Comparison of ENCODE assay signal across 17 cellular contexts in the genomic region with DNA sequence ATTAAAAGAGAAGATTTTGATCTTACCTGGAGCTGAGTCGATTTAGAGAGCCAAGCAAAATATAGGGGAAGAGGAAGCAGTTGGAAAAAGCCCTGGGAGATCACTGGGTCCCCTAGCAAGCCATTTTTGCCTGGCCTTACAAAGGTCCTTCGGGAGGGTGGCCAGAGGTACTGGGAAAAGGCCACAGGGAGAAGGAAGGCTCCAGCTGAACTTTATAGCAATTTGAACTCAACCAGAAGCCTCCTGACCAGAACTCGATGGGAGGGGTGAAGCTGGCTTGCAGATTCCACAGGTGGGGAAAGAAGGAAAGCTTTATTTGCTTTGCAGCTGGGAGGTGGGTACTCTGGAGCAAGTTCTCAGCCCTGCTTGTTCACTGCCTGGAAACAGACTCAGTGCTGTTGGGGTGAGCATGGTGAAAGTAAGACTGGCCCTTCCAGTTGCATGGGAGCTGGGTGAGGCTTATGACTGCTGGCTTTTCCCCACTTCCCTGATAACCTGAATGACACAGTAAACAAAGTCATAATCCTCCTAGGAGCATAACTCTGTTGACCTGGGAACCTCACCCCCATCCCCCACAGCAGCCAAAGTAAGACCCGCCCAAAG.
DNase-seq lines count a peak whose midpoint lies in the region; TF ChIP-seq lines count a peak whose summit lies in the region.
"Had no signal": no experiment of that assay in that cellular context is flagged by ENCODE, and none has a peak within 500 bp of the region (broad histone marks: within the 10 kb centered on the region; RNA-seq: fewer than 3 reads in every experiment).

No MANE protein-coding gene starts in this region.

- no peaks in the 10 kb centered on the region for H3F3A ChIP-seq in neural progenitor cell (ENCODE audit: low read depth)

- H3K4me3 Mint-ChIP-seq in Caco-2 (ENCODE audit: unreplicated experiment) (peak overlapping the region; percentile 37), neural progenitor cell (no peak overlapping the region)
- H3K4me3 Mint-ChIP-seq: CD8-positive, alpha-beta T cell; HFFc6 had no signal

- CTCF ChIA-PET in Caco-2 (lab: Charles Lee) = interaction anchor here (1.1 kb wide), 1 partner anchor 129 kb away, joined by 3 read pairs; no protein-coding TSS in a partner anchor

- H3K4me1 ChIP-seq in Caco-2 = peaks cover 12% of the 10 kb centered on the region
- H3K4me1 ChIP-seq in Karpas-422 (ENCODE audit: low read length) = no peaks in the 10 kb centered on the region
- no peaks in the 10 kb centered on the region for H3K4me1 ChIP-seq in neural progenitor cell
- no peaks in the 10 kb centered on the region for H3K4me1 ChIP-seq in spleen
- H3K4me1 ChIP-seq: A549, BE2C had no signal

- POLR2A ChIA-PET in Caco-2 (lab: Charles Lee) = no interaction called here

- no peaks in the 10 kb centered on the region for H3K27me3 Mint-ChIP-seq in Caco-2 (ENCODE audit: insufficient read depth, unreplicated experiment)
- no peaks in the 10 kb centered on the region for H3K27me3 Mint-ChIP-seq in neural progenitor cell (ENCODE audit: insufficient read depth, low read depth)

- no peaks in the 10 kb centered on the region for H3K36me3 Mint-ChIP-seq in Caco-2 (ENCODE audit: insufficient read depth, unreplicated experiment)
- no peaks in the 10 kb centered on the region for H3K36me3 Mint-ChIP-seq in neural progenitor cell
- H3K36me3 Mint-ChIP-seq: CD8-positive, alpha-beta T cell had no signal

- no peak overlapping the region for H3K27ac ChIP-seq in Karpas-422 (ENCODE audit: low read length)
- no peak overlapping the region for H3K27ac ChIP-seq in neural progenitor cell
- no peak overlapping the region for H3K27ac ChIP-seq in spleen
- H3K27ac ChIP-seq: A549, C4-2B, HL-60, KMS-11 had no signal

- H3K36me3 ChIP-seq in Caco-2 (ENCODE audit: control insufficient read depth, insufficient read depth, low read length) = no peaks in the 10 kb centered on the region
- H3K36me3 ChIP-seq in Karpas-422 (ENCODE audit: insufficient read depth, low read length) = no peaks in the 10 kb centered on the region
- no peaks in the 10 kb centered on the region for H3K36me3 ChIP-seq in neural progenitor cell
- H3K36me3 ChIP-seq in spleen = no peaks in the 10 kb centered on the region
- H3K36me3 ChIP-seq: BE2C had no signal

- WGBS in spleen, 5 donors = 58 to 75% (median 69%) methylated on average over 4 of the region's 4 CpGs

- H3K9me3 ChIP-seq in Caco-2 = no peaks in the 10 kb centered on the region
- H3K9me3 ChIP-seq in Karpas-422 (ENCODE audit: low read length) = 0 out of 2 replicates have a peak, but pooled peaks cover 9% of the 10 kb centered on the region
- no peaks in the 10 kb centered on the region for H3K9me3 ChIP-seq in neural progenitor cell (ENCODE audit: low read depth)
- peaks cover 0 to 32% (median 16%) of the 10 kb centered on the region in 8 donors for H3K9me3 ChIP-seq in spleen
- H3K9me3 ChIP-seq: A549 had no signal

- no peaks in the 10 kb centered on the region for H3K79me2 ChIP-seq in Karpas-422 (ENCODE audit: low read length)
- H3K79me2 ChIP-seq in neural progenitor cell (ENCODE audit: low read depth) = no peaks in the 10 kb centered on the region

- H3K9me2 ChIP-seq in Karpas-422 (replicated peaks; ENCODE audit: insufficient read depth, low read length) = no peaks in the 10 kb centered on the region

- no peak for TF ChIP-seq CTCF in Caco-2 (IDR thresholded peaks at IDR 0.05; ENCODE audit: insufficient read depth in 1 of 2, low read depth in 1 of 2, low read length in 1 of 2, severe bottlenecking in 1 of 2, unreplicated experiment in 1 of 2)
- no peak for TF ChIP-seq CTCF in neural progenitor cell (IDR thresholded peaks at IDR 0.05)
- TF ChIP-seq CTCF in spleen (IDR thresholded peaks at IDR 0.05 in 8 of 11, conservative IDR thresholded peaks at IDR 0.05 in 3 of 11) = no peak

- H3K4me3 ChIP-seq in Caco-2 (ENCODE audit: low read depth, low read length) (no peak overlapping the region), Karpas-422 (ENCODE audit: low read length) (no peak overlapping the region), neural progenitor cell (no peak overlapping the region), spleen (no peak overlapping the region)
- H3K4me3 ChIP-seq: A549, GM12878 had no signal

- TF ChIP-seq POLR2A in spleen (IDR thresholded peaks at IDR 0.05) = no peak

- BruUV-seq in Caco-2 (replicated peaks; lab: Mats Ljungman, UMichigan) = no TSS peak

- H2AFZ ChIP-seq in Karpas-422 (ENCODE audit: low read length) (peak overlapping the region; percentile 65), neural progenitor cell (replicated peaks) (peak overlapping the region; percentile 10)

- peak; percentile 36 for DNase-seq in COLO668 (lab: John Stamatoyannopoulos, UW; ENCODE audit: unreplicated experiment)
- peak; percentile 45 to 63 for DNase-seq in Caco-2
- no peak for DNase-seq in Karpas-422
- DNase-seq in neural progenitor cell (ENCODE audit: low spot score) = no peak
- no peak for DNase-seq in NCI-H2029 (lab: John Stamatoyannopoulos, UW)
- DNase-seq in spleen = no peak
- DNase-seq: BE2C; CD8-positive, alpha-beta T cell; DMS79; GOT3; HCEC 1CT; HFFc6 had no signal

- H3K9ac ChIP-seq in Karpas-422 (ENCODE audit: low read length) (no peak overlapping the region), neural progenitor cell (no peak overlapping the region)
- H3K9ac ChIP-seq: KMS-11 had no signal

- no peaks in the 10 kb centered on the region for H4K20me1 ChIP-seq in Karpas-422 (ENCODE audit: insufficient read depth, low read depth, low read length)
- H4K20me1 ChIP-seq in neural progenitor cell (ENCODE audit: low read depth) = no peaks in the 10 kb centered on the region

- H3K4me1 Mint-ChIP-seq in Caco-2 (ENCODE audit: low read depth, unreplicated experiment) = peaks cover 12% of the 10 kb centered on the region
- no peaks in the 10 kb centered on the region for H3K4me1 Mint-ChIP-seq in neural progenitor cell

- H3K27ac Mint-ChIP-seq in Caco-2 (ENCODE audit: unreplicated experiment) (peak overlapping the region; percentile 51), neural progenitor cell (no peak overlapping the region)
- H3K27ac Mint-ChIP-seq: CD8-positive, alpha-beta T cell; HFFc6 had no signal

- H3K9me3 Mint-ChIP-seq in Caco-2 (ENCODE audit: unreplicated experiment) (peaks cover 20% of the 10 kb centered on the region), neural progenitor cell (no peaks in the 10 kb centered on the region)

- intact Hi-C loops in Caco-2 (cut with micrococcal nuclease; ENCODE audit: unreplicated experiment) (loop anchor here (1.0 kb wide), 1 partner anchor 129 kb away; no protein-coding TSS in a partner anchor), spleen (cut with DNase I; ENCODE audit: low total_unique reads) (no loop called here)

- H3K4me2 ChIP-seq in Karpas-422 (ENCODE audit: low read depth, low read length, poor library complexity, severe bottlenecking) (no peak overlapping the region), neural progenitor cell (no peak overlapping the region)
- H3K4me2 ChIP-seq: A549, KMS-11 had no signal

- H3K27me3 ChIP-seq in Caco-2 (replicated peaks; ENCODE audit: control insufficient read depth, insufficient read depth, low read length) (no peaks in the 10 kb centered on the region), Karpas-422 (ENCODE audit: low read length) (no peaks in the 10 kb centered on the region), neural progenitor cell (no peaks in the 10 kb centered on the region), spleen (replicated peaks in 1 of 7) (no peaks in the 10 kb centered on the region)
- H3K27me3 ChIP-seq: BE2C had no signal

Comparison
In these comparisons a context has a peak if more than half of its experiments do, and no peak if none do; other contexts are left out.
1. DNase-seq: peak in COLO668 (single experiment) and Caco-2 (2 of 2); none in Karpas-422 (single experiment), neural progenitor cell (single experiment), NCI-H2029 (single experiment) and spleen (single experiment).